13 cellular contexts compared by ENCODE assay signal in genomic region chr4:125187621-125188176, GRCh38.
A peak's percentile ranks its signal among the peaks of the same experiment; 100 is the strongest.
DNase-seq lines count a peak whose midpoint lies in the region; ATAC-seq, FAIRE-seq and TF ChIP-seq lines count a peak whose summit lies in the region.
"Had no signal": no experiment of that assay in that cellular context is flagged by ENCODE, and none has a peak within 500 bp of the region (broad histone marks: within the 10 kb centered on the region; RNA-seq: fewer than 3 reads in every experiment).

No MANE protein-coding gene starts in this region.

- H3K9me3 ChIP-seq in mammary epithelial cell (replicated peaks; ENCODE audit: insufficient read depth, low read length): peaks cover 5% of the 10 kb centered on the region
- H3K9me3 ChIP-seq in keratinocyte (ENCODE audit: control insufficient read depth, low read depth, low read length): no peaks in the 10 kb centered on the region
- H3K9me3 ChIP-seq in neural progenitor cell (ENCODE audit: low read depth): no peaks in the 10 kb centered on the region

- DNase-seq in AG09309 (ENCODE audit: low read depth) (peak; percentile 11), HPDE6-E6E7 (ENCODE audit: extremely low spot score) (peak; percentile 11), mammary epithelial cell (peak; percentile 77), keratinocyte (ENCODE audit: low read depth, low spot score) (no peak), neural progenitor cell (ENCODE audit: low spot score) (no peak), NCI-H1092 (lab: John Stamatoyannopoulos, UW) (no peak)
- no peak for DNase-seq in effector CD8-positive, alpha-beta T cell (lab: John Stamatoyannopoulos, UW)
- DNase-seq: activated CD8-positive, alpha-beta T cell treated with anti-CD3 and anti-CD28 coated beads, Interleukin-2, amount 10 ng/mL, durations not matched to agents 7 days and 5 days; activated naive CD4-positive, alpha-beta T cell; glutamatergic neuron; left lung; T-helper 9 cell had no signal

- H3K27me3 ChIP-seq in mammary epithelial cell (ENCODE audit: insufficient read depth, low read length) (no peaks in the 10 kb centered on the region), keratinocyte (ENCODE audit: control insufficient read depth, extremely low read depth, insufficient read depth, low read length) (no peaks in the 10 kb centered on the region), neural progenitor cell (no peaks in the 10 kb centered on the region)
- H3K27me3 ChIP-seq: left lung had no signal

- no TSS peak for BruUV-seq in mammary epithelial cell (replicated peaks; lab: Mats Ljungman, UMichigan)

- no peak for ATAC-seq in GM21367 (IDR thresholded peaks at IDR 0.05; ENCODE audit: unreplicated experiment)
- ATAC-seq: activated CD8-positive, alpha-beta T cell treated with anti-CD3 and anti-CD28 coated beads, Interleukin-2, amount 10 ng/mL, durations not matched to agents 7 days and 5 days; left lung had no signal

- FAIRE-seq in keratinocyte (lab: Jason Lieb, UNC): peak; percentile 90

- no peak overlapping the region for H3K27ac Mint-ChIP-seq in neural progenitor cell
- H3K27ac Mint-ChIP-seq: activated CD8-positive, alpha-beta T cell treated with anti-CD3 and anti-CD28 coated beads, Interleukin-2, amount 10 ng/mL, durations not matched to agents 7 days and 5 days had no signal

- H3K27me3 Mint-ChIP-seq in neural progenitor cell (ENCODE audit: insufficient read depth, low read depth): no peaks in the 10 kb centered on the region

- H3K4me3 Mint-ChIP-seq in neural progenitor cell: no peak overlapping the region
- H3K4me3 Mint-ChIP-seq: activated CD8-positive, alpha-beta T cell treated with anti-CD3 and anti-CD28 coated beads, Interleukin-2, amount 10 ng/mL, durations not matched to agents 7 days and 5 days had no signal

- 20% methylated on average over 4 of the region's 4 CpGs for WGBS in mammary epithelial cell (ENCODE audit: low coverage, missing lambda C conversion rate)

- intact Hi-C loops in mammary epithelial cell (cut with micrococcal nuclease): loop anchor here (5.0 kb wide), 1 partner anchor 475 kb away; the partner anchor contains the start of gene ANKRD50

- peaks cover 2% of the 10 kb centered on the region for H3K36me3 Mint-ChIP-seq in neural progenitor cell

- H3K79me2 ChIP-seq in mammary epithelial cell (ENCODE audit: insufficient read depth, low read length) (no peaks in the 10 kb centered on the region), keratinocyte (ENCODE audit: control insufficient read depth, insufficient read depth, low read length) (no peaks in the 10 kb centered on the region), neural progenitor cell (ENCODE audit: low read depth) (no peaks in the 10 kb centered on the region)

- TF ChIP-seq CTCF in AG09309 (IDR thresholded peaks at IDR 0.05; ENCODE audit: control insufficient read depth, insufficient read depth, low read depth, low read length, missing control alignments): no peak
- no peak for TF ChIP-seq CTCF in mammary epithelial cell (conservative IDR thresholded peaks at IDR 0.05 in 1 of 2, IDR thresholded peaks at IDR 0.05 in 1 of 2; ENCODE audit: extremely low read depth in 1 of 2, insufficient read depth in 1 of 2, low read depth in 1 of 2, low read length in 2 of 2)
- TF ChIP-seq CTCF in keratinocyte (optimal IDR thresholded peaks at IDR 0.05 in 1 of 3, IDR thresholded peaks at IDR 0.05 in 1 of 3, conservative IDR thresholded peaks at IDR 0.05 in 1 of 3; ENCODE audit: extremely low read depth in 1 of 3, insufficient read depth in 2 of 3, low read length in 3 of 3): no peak
- TF ChIP-seq CTCF in neural progenitor cell (IDR thresholded peaks at IDR 0.05): no peak

- H3K4me2 ChIP-seq in mammary epithelial cell (ENCODE audit: insufficient read depth, low read depth, low read length) (peak overlapping the region; percentile 61), keratinocyte (ENCODE audit: control insufficient read depth, extremely low read depth, insufficient read depth, low read depth, low read length) (peak overlapping the region; percentile 60), neural progenitor cell (no peak overlapping the region)

- no peaks in the 10 kb centered on the region for H3K9me1 ChIP-seq in keratinocyte (ENCODE audit: control insufficient read depth, extremely low read depth, insufficient read depth, low read length)

- H3K36me3 ChIP-seq in mammary epithelial cell (ENCODE audit: insufficient read depth, low read length): no peaks in the 10 kb centered on the region
- H3K36me3 ChIP-seq in keratinocyte (ENCODE audit: control insufficient read depth in 2 of 2, extremely low read depth in 1 of 2, insufficient read depth in 2 of 2, low read length in 2 of 2): no peaks in the 10 kb centered on the region
- no peaks in the 10 kb centered on the region for H3K36me3 ChIP-seq in neural progenitor cell
- H3K36me3 ChIP-seq: left lung had no signal

- H3K27ac ChIP-seq in mammary epithelial cell (ENCODE audit: insufficient read depth, low read depth, low read length) (peak overlapping the region; percentile 72), keratinocyte (ENCODE audit: control insufficient read depth, insufficient read depth, low read length) (peak overlapping the region; percentile 83), neural progenitor cell (no peak overlapping the region)
- H3K27ac ChIP-seq: left lung had no signal

- H3K4me1 Mint-ChIP-seq in neural progenitor cell: peaks cover 7% of the 10 kb centered on the region

- H3K4me3 ChIP-seq in AG09309 (ENCODE audit: control insufficient read depth, low read depth, low read length): no peak overlapping the region
- no peak overlapping the region for H3K4me3 ChIP-seq in mammary epithelial cell (replicated peaks in 1 of 3; ENCODE audit: insufficient read depth in 1 of 3, low read depth in 2 of 3, low read length in 3 of 3)
- no peak overlapping the region for H3K4me3 ChIP-seq in keratinocyte (ENCODE audit: control insufficient read depth in 2 of 3, extremely low read depth in 1 of 3, insufficient read depth in 2 of 3, low read depth in 1 of 3, low read length in 3 of 3)
- no peak overlapping the region for H3K4me3 ChIP-seq in neural progenitor cell
- H3K4me3 ChIP-seq: left lung had no signal

- H3K9me3 Mint-ChIP-seq in neural progenitor cell: peaks cover 2% of the 10 kb centered on the region

- CTCF ChIA-PET in mammary epithelial cell (lab: Charles Lee; ENCODE audit: low non-redundant PET): no interaction called here

- dilution Hi-C loops in mammary epithelial cell (cut with HindIII; ENCODE audit: low sequenced_read_pairs) (no loop called here), keratinocyte (cut with MboI; ENCODE audit: extremely low pct_ligation_motif_present, low sequenced_read_pairs) (no loop called here)

- no peaks in the 10 kb centered on the region for H3F3A ChIP-seq in neural progenitor cell (ENCODE audit: low read depth)

- no peak overlapping the region for H3K9ac ChIP-seq in mammary epithelial cell (ENCODE audit: insufficient read depth, low read length)
- peak overlapping the region; percentile 22 for H3K9ac ChIP-seq in keratinocyte (ENCODE audit: control insufficient read depth, extremely low read depth, insufficient read depth, low read length)
- no peak overlapping the region for H3K9ac ChIP-seq in neural progenitor cell

- in situ Hi-C loops in mammary epithelial cell (cut with MboI; ENCODE audit: low sequenced_read_pairs in 2 of 2): no loop called here

- H2AFZ ChIP-seq in mammary epithelial cell (ENCODE audit: low read depth, low read length) (peak overlapping the region; percentile 36), keratinocyte (ENCODE audit: control insufficient read depth, low read length) (peak overlapping the region; percentile 30), neural progenitor cell (replicated peaks) (no peak overlapping the region)

- H4K20me1 ChIP-seq in mammary epithelial cell (ENCODE audit: insufficient read depth, low read length) (no peaks in the 10 kb centered on the region), keratinocyte (ENCODE audit: control insufficient read depth, extremely low read depth, insufficient read depth, low read length) (no peaks in the 10 kb centered on the region), neural progenitor cell (ENCODE audit: low read depth) (no peaks in the 10 kb centered on the region)

- H3K4me1 ChIP-seq in mammary epithelial cell (ENCODE audit: insufficient read depth, low read length) (peaks cover 21% of the 10 kb centered on the region), keratinocyte (ENCODE audit: control insufficient read depth, extremely low read depth, insufficient read depth, low read length) (peaks cover 15% of the 10 kb centered on the region), neural progenitor cell (no peaks in the 10 kb centered on the region)
- H3K4me1 ChIP-seq: left lung had no signal

Comparison
In these comparisons a context has a peak if more than half of its experiments do, and no peak if none do; other contexts are left out.
1. DNase-seq: peak in AG09309 (single experiment), HPDE6-E6E7 (single experiment) and mammary epithelial cell (single experiment); none in keratinocyte (single experiment), neural progenitor cell (single experiment), NCI-H1092 (single experiment) and effector CD8-positive, alpha-beta T cell (single experiment).